Comparison of ENCODE assay signal across 1 cellular context in the genomic region with DNA sequence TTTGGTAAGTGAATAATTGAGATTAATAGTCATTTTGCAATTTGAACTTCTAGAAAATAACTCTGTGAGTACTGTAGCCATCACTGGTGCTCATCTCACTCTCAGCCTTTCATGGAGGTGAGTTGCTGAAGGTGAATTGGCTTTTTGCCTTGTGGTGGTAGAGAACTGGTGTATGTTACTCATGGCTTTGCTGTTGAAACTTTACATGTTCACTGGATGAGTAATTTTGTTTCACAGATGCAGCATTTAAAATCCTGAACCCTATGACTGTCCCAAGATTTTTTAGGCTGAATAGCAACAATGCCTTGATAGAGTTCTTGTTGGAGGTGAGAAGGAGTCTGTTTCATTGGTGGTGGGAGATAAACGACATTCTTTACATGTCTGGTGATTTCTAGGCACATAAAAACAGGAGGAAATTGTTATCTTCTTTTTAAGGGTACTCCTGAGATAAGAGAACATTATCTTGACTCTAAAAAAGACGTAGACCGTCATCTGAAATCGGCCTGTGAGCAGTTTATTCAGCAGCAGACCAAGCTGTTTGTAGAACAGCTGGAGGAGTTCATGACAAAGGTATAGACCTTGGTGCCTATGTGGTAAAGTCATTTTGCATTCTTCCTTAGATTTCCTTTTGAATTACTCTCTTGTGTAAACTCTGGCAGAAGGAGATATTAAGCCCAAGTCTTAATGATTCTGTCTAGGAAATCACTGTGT.
TF ChIP-seq lines count a peak whose summit lies in the region.

No MANE protein-coding gene starts in this region.

TF ChIP-seq in endothelial cell of umbilical vein, 7 proteins besides CTCF, POLR2A, EP300 and RAD21 (continued from another document):
- TF ChIP-seq, protein P1, sequence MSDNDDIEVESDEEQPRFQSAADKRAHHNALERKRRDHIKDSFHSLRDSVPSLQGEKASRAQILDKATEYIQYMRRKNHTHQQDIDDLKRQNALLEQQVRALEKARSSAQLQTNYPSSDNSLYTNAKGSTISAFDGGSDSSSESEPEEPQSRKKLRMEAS (IDR thresholded peaks at IDR 0.05; ENCODE audit: insufficient read depth, insufficient read length): no peak
